8 cellular contexts compared by ENCODE assay signal in genomic region chr10:102393411-102394078, GRCh38. TPM values are rescaled to one million over a fixed set of nuclear protein-coding genes. Genes with fewer than 3 reads are reported as not detected.
DNase-seq lines count a peak whose midpoint lies in the region; ATAC-seq and TF ChIP-seq lines count a peak whose summit lies in the region.

No MANE protein-coding gene starts in this region.

- CTCF ChIA-PET in CD8-positive, alpha-beta memory T cell (lab: Charles Lee) = interaction anchor here (0.7 to 5.0 kb wide), 28 partner anchors 9 to 224 kb away, joined by 3 to 34 read pairs (median 6); partner anchors contain the start of genes ACTR1A, C10orf95, CUEDC2 and ELOVL3

- no peaks in the 10 kb centered on the region for H3K79me2 ChIP-seq in Karpas-422 (ENCODE audit: low read length)

- H3K4me3 ChIP-seq in CD8-positive, alpha-beta memory T cell (ENCODE audit: low read length) = peak overlapping the region; percentile 100
- peak overlapping the region; percentile 70 for H3K4me3 ChIP-seq in Karpas-422 (ENCODE audit: low read length)
- H3K4me3 ChIP-seq in dorsolateral prefrontal cortex = peak overlapping the region; percentile 53 to 96 (median 74)

- intact Hi-C loops in dorsolateral prefrontal cortex (cut with DNase I) = no loop called here

- H3K4me3 Mint-ChIP-seq in CD8-positive, alpha-beta memory T cell = peak overlapping the region; percentile 89 to 97 (median 96)
- H3K4me3 Mint-ChIP-seq in neural crest cell = peak overlapping the region; percentile 92

- ATAC-seq in HG03354 (IDR thresholded peaks at IDR 0.05; ENCODE audit: poor library complexity, severe bottlenecking, unreplicated experiment) (no peak), GM18873 (IDR thresholded peaks at IDR 0.05; ENCODE audit: low FRiP score, unreplicated experiment) (no peak), GM21619 (IDR thresholded peaks at IDR 0.05; ENCODE audit: unreplicated experiment) (no peak), GM18867 (IDR thresholded peaks at IDR 0.05; ENCODE audit: unreplicated experiment) (no peak)

- POLR2A ChIA-PET in CD8-positive, alpha-beta memory T cell (lab: Charles Lee) = interaction anchor here (0.6 to 4.0 kb wide), 8 partner anchors 10 to 191 kb away, joined by 3 to 30 read pairs (median 3); partner anchors contain the start of genes ACTR1A, C10orf95, FBXL15 and GBF1

- H3K9ac ChIP-seq in Karpas-422 (ENCODE audit: low read length) = peak overlapping the region; percentile 68

- TF ChIP-seq CTCF in dorsolateral prefrontal cortex (IDR thresholded peaks at IDR 0.05 in 54 of 56, conservative IDR thresholded peaks at IDR 0.05 in 2 of 56; ENCODE audit: low read depth in 1 of 56, partially characterized antibody in 56 of 56) (peak in 32 of 56 donors; percentile 87 to 99 (median 96)), neural crest cell (conservative IDR thresholded peaks at IDR 0.05) (no peak)

- H3K4me1 ChIP-seq in CD8-positive, alpha-beta memory T cell (ENCODE audit: insufficient read depth, low read length) = peaks cover 22% of the 10 kb centered on the region
- peaks cover 23% of the 10 kb centered on the region for H3K4me1 ChIP-seq in Karpas-422 (ENCODE audit: low read length)

- peak overlapping the region; percentile 75 for H3K4me2 ChIP-seq in Karpas-422 (ENCODE audit: low read depth, low read length, poor library complexity, severe bottlenecking)

- H3K27me3 ChIP-seq in CD8-positive, alpha-beta memory T cell (ENCODE audit: insufficient read depth, low read length, poor library complexity, severe bottlenecking) = no peaks in the 10 kb centered on the region
- H3K27me3 ChIP-seq in Karpas-422 (ENCODE audit: low read length) (no peaks in the 10 kb centered on the region), dorsolateral prefrontal cortex (peaks cover 0 to 4% (median 0%) of the 10 kb centered on the region in 45 donors)

- peak overlapping the region; percentile 98 to 100 (median 100) for H3K27ac Mint-ChIP-seq in CD8-positive, alpha-beta memory T cell
- no peak overlapping the region for H3K27ac Mint-ChIP-seq in neural crest cell (ENCODE audit: unreplicated experiment)

- peaks cover 0 to 37% (median 1%) of the 10 kb centered on the region in 3 donors for H3K36me3 Mint-ChIP-seq in CD8-positive, alpha-beta memory T cell
- H3K36me3 Mint-ChIP-seq in neural crest cell (ENCODE audit: low read depth) = no peaks in the 10 kb centered on the region

- peaks cover 29 to 40% (median 30%) of the 10 kb centered on the region in 3 donors for H3K4me1 Mint-ChIP-seq in CD8-positive, alpha-beta memory T cell
- peaks cover 33% of the 10 kb centered on the region for H3K4me1 Mint-ChIP-seq in neural crest cell

- H3K36me3 ChIP-seq in CD8-positive, alpha-beta memory T cell (ENCODE audit: insufficient read depth, low read length) = no peaks in the 10 kb centered on the region
- H3K36me3 ChIP-seq in Karpas-422 (ENCODE audit: insufficient read depth, low read length) = no peaks in the 10 kb centered on the region

- H3K27ac ChIP-seq in CD8-positive, alpha-beta memory T cell (ENCODE audit: low read depth, low read length) = peak overlapping the region; percentile 100
- H3K27ac ChIP-seq in Karpas-422 (ENCODE audit: low read length) (no peak overlapping the region), dorsolateral prefrontal cortex (peak overlapping the region in 58 of 59 donors; percentile 62 to 98 (median 88))

- no peaks in the 10 kb centered on the region for H4K20me1 ChIP-seq in Karpas-422 (ENCODE audit: insufficient read depth, low read depth, low read length)

- no peaks in the 10 kb centered on the region for H3K9me3 Mint-ChIP-seq in CD8-positive, alpha-beta memory T cell
- no peaks in the 10 kb centered on the region for H3K9me3 Mint-ChIP-seq in neural crest cell

- no peaks in the 10 kb centered on the region for H3K9me3 ChIP-seq in CD8-positive, alpha-beta memory T cell (ENCODE audit: low read length)
- no peaks in the 10 kb centered on the region for H3K9me3 ChIP-seq in Karpas-422 (ENCODE audit: low read length)

- H3K9me2 ChIP-seq in Karpas-422 (replicated peaks; ENCODE audit: insufficient read depth, low read length) = no peaks in the 10 kb centered on the region

- H3K27me3 Mint-ChIP-seq in CD8-positive, alpha-beta memory T cell = peaks cover 0 to 8% of the 10 kb centered on the region in 2 donors
- H3K27me3 Mint-ChIP-seq in neural crest cell (ENCODE audit: low read depth) = peaks cover 36% of the 10 kb centered on the region

- peak overlapping the region; percentile 93 for H2AFZ ChIP-seq in Karpas-422 (ENCODE audit: low read length)

- no peak for DNase-seq in CD8-positive, alpha-beta memory T cell
- DNase-seq in Karpas-422 (no peak), dorsolateral prefrontal cortex (no peak), neural crest cell (ENCODE audit: low read depth, low spot score) (no peak)

RNA-seq across cellular contexts. Expression of gene NFKB2, which starts 2.0 kb away (rescaled TPM):
- total RNA-seq in CD8-positive, alpha-beta memory T cell = 100 to 1,000 TPM; 323 to 324 TPM
- polyA plus RNA-seq in CD8-positive, alpha-beta memory T cell = 14.0 TPM
- 3.1 and 7.4 TPM in 2 replicates for total RNA-seq in Karpas-422 (2014; rRNA removed; shearing (Covaris generic); ENCODE audit: low replicate concordance)
- total RNA-seq in dorsolateral prefrontal cortex (10 to 100 TPM in 45 of 120 experiments, 1 to 10 TPM in 75; 3.3 to 26.3 (median 8.5) TPM), neural crest cell (22.9 and 26.1 TPM in 2 replicates)

RNA-seq across cellular contexts. Expression of gene PSD, which starts 25.0 kb away (rescaled TPM):
- total RNA-seq in CD8-positive, alpha-beta memory T cell = 1 to 10 TPM; 2.5 to 3.2 TPM
- 1.9 TPM for polyA plus RNA-seq in CD8-positive, alpha-beta memory T cell
- 0.19 and 0.61 TPM in 2 replicates for total RNA-seq in Karpas-422 (2014; rRNA removed; shearing (Covaris generic); ENCODE audit: low replicate concordance)
- total RNA-seq in dorsolateral prefrontal cortex = 100 to 1,000 TPM in 119 of 120 experiments, 10 to 100 TPM in 1; 92.5 to 483 (median 306) TPM
- total RNA-seq in neural crest cell = 36.1 and 37.4 TPM in 2 replicates

RNA-seq across cellular contexts. Expression of gene FBXL15, which starts 27.1 kb away (rescaled TPM):
- 10 to 100 TPM; 13.5 to 16.3 TPM for total RNA-seq in CD8-positive, alpha-beta memory T cell
- polyA plus RNA-seq in CD8-positive, alpha-beta memory T cell = 33.4 TPM
- total RNA-seq in Karpas-422 (2014; rRNA removed; shearing (Covaris generic); ENCODE audit: low replicate concordance) = 2.4 and 3.6 TPM in 2 replicates
- total RNA-seq in dorsolateral prefrontal cortex (10 to 100 TPM; 13.9 to 50.1 (median 32.5) TPM), neural crest cell (24.8 and 25.6 TPM in 2 replicates)

RNA-seq across cellular contexts. Expression of gene CUEDC2, which starts 38.8 kb away (rescaled TPM):
- total RNA-seq in CD8-positive, alpha-beta memory T cell = 10 to 100 TPM; 62.4 to 64.8 TPM
- polyA plus RNA-seq in CD8-positive, alpha-beta memory T cell = 61.7 TPM
- 27.1 and 34.1 TPM in 2 replicates for total RNA-seq in Karpas-422 (2014; rRNA removed; shearing (Covaris generic); ENCODE audit: low replicate concordance)
- total RNA-seq in dorsolateral prefrontal cortex (100 to 1,000 TPM in 6 of 120 experiments, 10 to 100 TPM in 114; 53.3 to 107 (median 81.5) TPM), neural crest cell (118 and 121 TPM in 2 replicates)

RNA-seq across cellular contexts. Expression of gene C10orf95, which starts 57.8 kb away (rescaled TPM):
- under 1 TPM; 0.57 to 0.62 TPM for total RNA-seq in CD8-positive, alpha-beta memory T cell
- polyA plus RNA-seq in CD8-positive, alpha-beta memory T cell = 0.70 TPM
- total RNA-seq in Karpas-422 (2014; rRNA removed; shearing (Covaris generic); ENCODE audit: low replicate concordance) = 0.78 TPM in 1 of 2 replicates, not detected in the other
- total RNA-seq in dorsolateral prefrontal cortex (1 to 10 TPM in 4 of 120 experiments, under 1 TPM in 54, not detected in 62; 0.26 to 1.3 (median 0.45) TPM), neural crest cell (0.21 and 0.27 TPM in 2 replicates)

Comparison
In these comparisons a context has a peak if more than half of its experiments do, and no peak if none do; other contexts are left out.
1. RNA of gene NFKB2, which starts 2.0 kb away (total RNA-seq): 323 to 324 TPM in CD8-positive, alpha-beta memory T cell; 22.9 to 26.1 TPM in neural crest cell, 3.3 to 26.3 TPM in dorsolateral prefrontal cortex and 3.1 to 7.4 TPM in Karpas-422; every median in the first group is over 10 times any median in the second.
2. Peak in every context shown above with its lines, with median percentiles within 50 percentile points of each other: H3K4me3 ChIP-seq.